In the genomic region with DNA sequence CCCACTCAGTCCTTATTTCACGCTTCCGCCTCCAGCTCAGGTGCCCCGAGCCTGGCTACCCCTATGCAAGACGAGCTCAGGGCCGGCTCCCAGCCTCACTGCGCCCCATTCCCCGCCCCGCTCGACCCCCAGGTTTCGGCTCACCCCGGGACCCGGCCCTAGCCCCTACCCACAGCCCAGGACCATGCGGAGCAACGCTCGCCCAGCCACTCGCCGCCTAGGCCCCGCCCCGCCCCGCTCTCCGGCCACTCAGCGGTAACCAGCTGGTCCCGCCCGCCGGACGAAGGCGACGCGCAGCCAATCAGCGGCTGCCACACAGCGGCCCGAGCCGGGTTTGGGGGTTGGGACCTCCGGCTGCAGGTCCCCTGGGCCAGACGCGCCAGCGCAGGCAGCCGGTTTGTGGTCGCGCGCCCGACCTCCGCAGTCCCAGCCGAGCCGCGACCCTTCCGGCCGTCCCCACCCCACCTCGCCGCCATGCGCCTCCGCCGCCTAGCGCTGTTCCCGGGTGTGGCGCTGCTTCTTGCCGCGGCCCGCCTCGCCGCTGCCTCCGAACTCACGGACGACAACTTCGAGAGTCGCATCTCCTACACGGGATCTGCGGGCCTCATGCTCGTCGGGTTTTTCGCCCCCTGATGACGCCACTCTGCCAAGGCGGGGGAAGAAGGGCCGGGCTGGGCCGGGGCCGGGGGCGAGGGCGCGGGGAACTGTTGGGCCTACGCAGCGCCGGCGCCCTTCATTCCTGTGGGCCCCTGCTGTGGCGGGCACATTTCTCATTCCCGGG, we compare ENCODE assay signal across 1 cellular context.
TF ChIP-seq lines count a peak whose summit lies in the region.

A gene (minus strand): TSS at position 196 of the 781 bp plus-strand sequence. CDS start 783 bp downstream, outside the sequence.

TF ChIP-seq in K562, 482 proteins besides CTCF, POLR2A, EP300 and RAD21 (continued from another document):
- TF ChIP-seq, protein P1, sequence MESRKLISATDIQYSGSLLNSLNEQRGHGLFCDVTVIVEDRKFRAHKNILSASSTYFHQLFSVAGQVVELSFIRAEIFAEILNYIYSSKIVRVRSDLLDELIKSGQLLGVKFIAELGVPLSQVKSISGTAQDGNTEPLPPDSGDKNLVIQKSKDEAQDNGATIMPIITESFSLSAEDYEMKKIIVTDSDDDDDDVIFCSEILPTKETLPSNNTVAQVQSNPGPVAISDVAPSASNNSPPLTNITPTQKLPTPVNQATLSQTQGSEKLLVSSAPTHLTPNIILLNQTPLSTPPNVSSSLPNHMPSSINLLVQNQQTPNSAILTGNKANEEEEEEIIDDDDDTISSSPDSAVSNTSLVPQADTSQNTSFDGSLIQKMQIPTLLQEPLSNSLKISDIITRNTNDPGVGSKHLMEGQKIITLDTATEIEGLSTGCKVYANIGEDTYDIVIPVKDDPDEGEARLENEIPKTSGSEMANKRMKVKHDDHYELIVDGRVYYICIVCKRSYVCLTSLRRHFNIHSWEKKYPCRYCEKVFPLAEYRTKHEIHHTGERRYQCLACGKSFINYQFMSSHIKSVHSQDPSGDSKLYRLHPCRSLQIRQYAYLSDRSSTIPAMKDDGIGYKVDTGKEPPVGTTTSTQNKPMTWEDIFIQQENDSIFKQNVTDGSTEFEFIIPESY (CRISPR knock-in tag; IDR thresholded peaks at IDR 0.05) = peak; percentile 53; the same call in 1 of the 2 replicates
- TF ChIP-seq ZNF444 (CRISPR knock-in tag; IDR thresholded peaks at IDR 0.05) = no peak
- TF ChIP-seq JUN (IDR thresholded peaks at IDR 0.05; ENCODE audit: borderline replicate concordance, low read depth, low read length) = no peak
- TF ChIP-seq JUN (CRISPR knock-in tag; IDR thresholded peaks at IDR 0.05; ENCODE audit: borderline replicate concordance) = no peak
- TF ChIP-seq DMBX1 (CRISPR knock-in tag; IDR thresholded peaks at IDR 0.05; ENCODE audit: borderline replicate concordance) = no peak
- TF ChIP-seq CBX2 (IDR thresholded peaks at IDR 0.05; ENCODE audit: insufficient read depth, low read length, poor library complexity, severe bottlenecking) = no peak
- TF ChIP-seq TAF1 (IDR thresholded peaks at IDR 0.05; ENCODE audit: control insufficient read depth, extremely low read depth, insufficient read depth, low read length, severe bottlenecking) = no peak
TF ChIP-seq in K562: peak in this region for 1.
